12 cellular contexts compared by ENCODE assay signal in the genomic region with DNA sequence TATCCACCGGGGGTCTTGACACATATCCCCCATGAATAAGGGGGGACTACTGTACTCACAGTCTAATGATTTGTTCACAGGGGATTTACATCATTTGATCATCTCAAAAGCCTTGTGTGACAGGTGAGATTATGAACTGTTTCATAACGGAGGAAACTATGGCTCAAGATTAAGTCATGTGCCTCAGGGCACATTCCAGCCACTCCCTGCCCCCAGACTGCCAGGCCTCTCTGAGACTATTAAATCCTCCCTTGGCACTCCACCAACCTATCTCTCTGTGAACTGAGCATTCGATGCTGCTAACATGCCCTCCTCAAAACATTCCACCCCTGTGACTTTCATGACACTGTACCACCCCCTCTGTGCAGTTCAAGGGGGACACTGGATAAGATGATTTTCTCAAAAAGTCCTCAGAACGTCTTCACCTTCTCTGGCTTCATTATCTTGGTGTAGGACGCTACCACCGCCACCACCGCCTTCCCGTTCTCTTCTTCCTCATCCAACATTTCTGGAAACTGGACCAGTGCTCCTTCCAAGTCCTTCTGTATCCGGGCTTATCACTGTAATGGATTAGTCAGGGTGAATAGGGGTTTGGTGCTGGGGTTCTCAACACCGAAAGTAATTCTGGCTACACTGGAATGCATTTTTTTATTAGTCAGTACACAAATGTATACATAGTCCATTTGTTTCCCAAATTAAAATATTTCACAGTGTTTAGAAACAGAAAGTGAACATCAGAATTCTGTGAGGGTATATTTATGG.
DNase-seq lines count a peak whose midpoint lies in the region; ATAC-seq and TF ChIP-seq lines count a peak whose summit lies in the region.
"Had no signal": no experiment of that assay in that cellular context is flagged by ENCODE, and none has a peak within 500 bp of the region (broad histone marks: within the 10 kb centered on the region; RNA-seq: fewer than 3 reads in every experiment).

No MANE protein-coding gene starts in this region.

- H2BK120ac ChIP-seq in IMR-90 (ENCODE audit: low read depth, low read length): peak overlapping the region; percentile 52; the same call in 1 of the 2 replicates

- no peak for TF ChIP-seq RAD21 in IMR-90 (IDR thresholded peaks at IDR 0.05; ENCODE audit: low read length)

- peaks cover 2% of the 10 kb centered on the region for H3K27me3 Mint-ChIP-seq in CD8-positive, alpha-beta T cell (ENCODE audit: low read depth)
- H3K27me3 Mint-ChIP-seq: CD4-positive, CD25-positive, alpha-beta regulatory T cell had no signal

- no peak overlapping the region for H3K4me3 ChIP-seq in AG10803 (ENCODE audit: low read length)
- H3K4me3 ChIP-seq in IMR-90 (ENCODE audit: insufficient read depth, low read depth, low read length): no peak overlapping the region
- peak overlapping the region in 2 of 3 experiments; percentile 6 to 32 for H3K4me3 ChIP-seq in mammary epithelial cell (replicated peaks in 1 of 3; ENCODE audit: insufficient read depth in 1 of 3, low read depth in 2 of 3, low read length in 3 of 3)
- no peak overlapping the region for H3K4me3 ChIP-seq in kidney epithelial cell (ENCODE audit: low read depth, low read length)
- H3K4me3 ChIP-seq in CD8-positive, alpha-beta T cell (ENCODE audit: low read depth, low read length): no peak overlapping the region
- H3K4me3 ChIP-seq in ascending aorta: no peak overlapping the region
- H3K4me3 ChIP-seq: breast epithelium had no signal

- peak overlapping the region; percentile 39 for H4K91ac ChIP-seq in IMR-90 (ENCODE audit: insufficient read depth, low read depth, low read length)

- POLR2A ChIA-PET in IMR-90 (lab: Charles Lee; ENCODE audit: unreplicated experiment): no interaction called here
- POLR2A ChIA-PET in CD8-positive, alpha-beta T cell (lab: Charles Lee): no interaction called here

- H2BK5ac ChIP-seq in IMR-90 (ENCODE audit: low read depth, low read length, poor library complexity, severe bottlenecking): no peak overlapping the region

- H3K9me3 Mint-ChIP-seq in CD8-positive, alpha-beta T cell: peaks cover 2% of the 10 kb centered on the region
- H3K9me3 Mint-ChIP-seq: T-helper 1 cell treated with Interleukin-12 subunit alpha and Interleukin-12 subunit beta and Interleukin-4 antibody, amounts not matched to agents 30 μg/mL and 1 μg/mL, for 36 hours had no signal

- ATAC-seq in IMR-90 (ENCODE audit: low read depth): peak; percentile 85
- ATAC-seq in CD8-positive, alpha-beta T cell: no peak

- H3K56ac ChIP-seq in IMR-90 (ENCODE audit: extremely low read depth, insufficient read depth, low read length): no peak overlapping the region

- TF ChIP-seq POLR2A in IMR-90 (IDR thresholded peaks at IDR 0.05; ENCODE audit: low read depth, low read length): no peak

- H2AK9ac ChIP-seq in IMR-90 (replicated peaks; ENCODE audit: low read depth, low read length, poor library complexity): peak overlapping the region; percentile 35

- H3K9me3 ChIP-seq in IMR-90 (ENCODE audit: control insufficient read depth, insufficient read depth, low read length): no peaks in the 10 kb centered on the region
- H3K9me3 ChIP-seq in mammary epithelial cell (replicated peaks; ENCODE audit: insufficient read depth, low read length): no peaks in the 10 kb centered on the region
- H3K9me3 ChIP-seq in CD8-positive, alpha-beta T cell (ENCODE audit: low read length): no peaks in the 10 kb centered on the region
- H3K9me3 ChIP-seq in ascending aorta: no peaks in the 10 kb centered on the region
- H3K9me3 ChIP-seq: breast epithelium had no signal

- peak overlapping the region; percentile 61 for H3K4ac ChIP-seq in IMR-90 (ENCODE audit: low read depth, low read length)

- peaks cover 4% of the 10 kb centered on the region; the same call in 1 of the 2 replicates for H3K9me1 ChIP-seq in IMR-90 (ENCODE audit: insufficient read depth, low read length)

- 0 out of 2 replicates have a peak overlapping the region, but pooled peaks have one; percentile 46 for H3K14ac ChIP-seq in IMR-90 (replicated peaks; ENCODE audit: low read depth, low read length)

- no peak overlapping the region for H3K27ac Mint-ChIP-seq in CD8-positive, alpha-beta T cell
- H3K27ac Mint-ChIP-seq: CD4-positive, CD25-positive, alpha-beta regulatory T cell; naive B cell; T-helper 1 cell treated with Interleukin-12 subunit alpha and Interleukin-12 subunit beta and Interleukin-4 antibody, amounts not matched to agents 30 μg/mL and 1 μg/mL, for 36 hours had no signal

- H2BK20ac ChIP-seq in IMR-90 (ENCODE audit: low read depth, low read length): peak overlapping the region; percentile 35; the same call in 1 of the 2 replicates

- H3K79me2 ChIP-seq in mammary epithelial cell (ENCODE audit: insufficient read depth, low read length): no peaks in the 10 kb centered on the region

- H3K36me3 Mint-ChIP-seq in CD8-positive, alpha-beta T cell: no peaks in the 10 kb centered on the region
- H3K36me3 Mint-ChIP-seq: CD4-positive, CD25-positive, alpha-beta regulatory T cell; naive B cell had no signal

- intact Hi-C loops in IMR-90 (cut with micrococcal nuclease) (no loop called here), mammary epithelial cell (cut with micrococcal nuclease) (no loop called here), ascending aorta (cut with DNase I) (no loop called here)
- intact Hi-C loops in CD8-positive, alpha-beta T cell (cut with DNase I, micrococcal nuclease): no loop called here

- WGBS in IMR-90 (ENCODE audit: extremely low coverage in 2 of 2, insufficient read length in 1 of 2), 2 experiments: 80% methylated on average over 1 of the region's 10 CpGs; no CpG with 5 or more reads in 1 of the 2 experiments
- 1% methylated on average over 7 of the region's 10 CpGs for WGBS in mammary epithelial cell (ENCODE audit: low coverage, missing lambda C conversion rate)

- CTCF ChIA-PET in IMR-90 (lab: Yijun Ruan, JAX) (no interaction called here), mammary epithelial cell (lab: Charles Lee; ENCODE audit: low non-redundant PET) (no interaction called here)
- CTCF ChIA-PET in CD8-positive, alpha-beta T cell (lab: Charles Lee): no interaction called here

- H4K5ac ChIP-seq in IMR-90 (ENCODE audit: low read depth, low read length): no peak overlapping the region

- dilution Hi-C loops in IMR-90 (cut with HindIII; ENCODE audit: low sequenced_read_pairs, unreplicated experiment): no loop called here
- dilution Hi-C loops in mammary epithelial cell (cut with HindIII; ENCODE audit: low sequenced_read_pairs): no loop called here

- H3K4me3 Mint-ChIP-seq in CD8-positive, alpha-beta T cell: no peak overlapping the region
- H3K4me3 Mint-ChIP-seq: CD4-positive, CD25-positive, alpha-beta regulatory T cell; naive B cell; T-helper 1 cell treated with Interleukin-12 subunit alpha and Interleukin-12 subunit beta and Interleukin-4 antibody, amounts not matched to agents 30 μg/mL and 1 μg/mL, for 36 hours had no signal

- H3K27me3 ChIP-seq in IMR-90 (ENCODE audit: control insufficient read depth, insufficient read depth, low read length) (no peaks in the 10 kb centered on the region; the same call in 1 of the 2 replicates), mammary epithelial cell (ENCODE audit: insufficient read depth, low read length) (no peaks in the 10 kb centered on the region), kidney epithelial cell (ENCODE audit: control insufficient read depth, insufficient read depth, low read length) (no peaks in the 10 kb centered on the region), ascending aorta (no peaks in the 10 kb centered on the region)
- no peaks in the 10 kb centered on the region for H3K27me3 ChIP-seq in CD8-positive, alpha-beta T cell (ENCODE audit: insufficient read depth, low read length)

- in situ Hi-C loops in IMR-90 (cut with MboI; ENCODE audit: low sequenced_read_pairs): no loop called here
- in situ Hi-C loops in mammary epithelial cell (cut with MboI; ENCODE audit: low sequenced_read_pairs in 2 of 2): no loop called here

- H3K18ac ChIP-seq in IMR-90 (ENCODE audit: low read depth, low read length): no peak overlapping the region

- H2BK15ac ChIP-seq in IMR-90 (ENCODE audit: low read depth, low read length): peak overlapping the region; percentile 54; the same call in 1 of the 3 replicates

- H3K9ac ChIP-seq in IMR-90 (ENCODE audit: low read depth, low read length) (no peak overlapping the region), mammary epithelial cell (ENCODE audit: insufficient read depth, low read length) (peak overlapping the region; percentile 43)

- H2AFZ ChIP-seq in IMR-90 (replicated peaks; ENCODE audit: low read length, poor library complexity) (peak overlapping the region; percentile 43), mammary epithelial cell (ENCODE audit: low read depth, low read length) (peak overlapping the region; percentile 90)

- no peaks in the 10 kb centered on the region for H3K4me1 Mint-ChIP-seq in CD8-positive, alpha-beta T cell (ENCODE audit: low read depth)
- H3K4me1 Mint-ChIP-seq: CD4-positive, CD25-positive, alpha-beta regulatory T cell; naive B cell had no signal

- no TSS peak for BruUV-seq in IMR-90 (replicated peaks; lab: Mats Ljungman, UMichigan)
- no TSS peak for BruUV-seq in mammary epithelial cell (replicated peaks; lab: Mats Ljungman, UMichigan)

- H4K20me1 ChIP-seq in IMR-90 (ENCODE audit: insufficient read depth, low read length): no peaks in the 10 kb centered on the region
- no peaks in the 10 kb centered on the region for H4K20me1 ChIP-seq in mammary epithelial cell (ENCODE audit: insufficient read depth, low read length)

- DNase-seq in AG10803 (ENCODE audit: low read depth) (peak; percentile 80), IMR-90 (peak; percentile 44), mammary epithelial cell (peak; percentile 91), kidney epithelial cell (ENCODE audit: low read depth) (peak; percentile 4), ascending aorta (ENCODE audit: low spot score in 2 of 2) (no peak), NCI-H345 (lab: John Stamatoyannopoulos, UW) (no peak)
- DNase-seq in activated effector memory CD4-positive, alpha-beta T cell treated with Interleukin-2 at 50 U/mL for 16 hours: no peak
- no peak for DNase-seq in CD8-positive, alpha-beta T cell
- DNase-seq: CD4-positive, CD25-positive, alpha-beta regulatory T cell; naive B cell had no signal

- H3K4me2 ChIP-seq in IMR-90 (ENCODE audit: low read depth, low read length) (peak overlapping the region; percentile 54), mammary epithelial cell (ENCODE audit: insufficient read depth, low read depth, low read length) (peak overlapping the region; percentile 73)

- no peak for TF ChIP-seq CTCF in AG10803 (conservative IDR thresholded peaks at IDR 0.05; ENCODE audit: low read length)
- TF ChIP-seq CTCF in IMR-90 (conservative IDR thresholded peaks at IDR 0.05; ENCODE audit: low read depth, low read length): no peak
- TF ChIP-seq CTCF in mammary epithelial cell (conservative IDR thresholded peaks at IDR 0.05 in 1 of 2, IDR thresholded peaks at IDR 0.05 in 1 of 2; ENCODE audit: extremely low read depth in 1 of 2, insufficient read depth in 1 of 2, low read depth in 1 of 2, low read length in 2 of 2): no peak
- TF ChIP-seq CTCF in kidney epithelial cell (IDR thresholded peaks at IDR 0.05; ENCODE audit: insufficient read depth, low read length, poor library complexity, severe bottlenecking): no peak
- TF ChIP-seq CTCF in CD8-positive, alpha-beta T cell (IDR thresholded peaks at IDR 0.05): no peak
- no peak for TF ChIP-seq CTCF in ascending aorta (IDR thresholded peaks at IDR 0.05)

- H3K4me1 ChIP-seq in IMR-90 (ENCODE audit: control insufficient read depth, insufficient read depth, low read length) (peaks cover 7% of the 10 kb centered on the region), mammary epithelial cell (ENCODE audit: insufficient read depth, low read length) (peaks cover 28% of the 10 kb centered on the region), ascending aorta (peaks cover 0 to 6% of the 10 kb centered on the region in 2 donors)
- no peaks in the 10 kb centered on the region for H3K4me1 ChIP-seq in CD8-positive, alpha-beta T cell (ENCODE audit: insufficient read depth, low read length)
- H3K4me1 ChIP-seq: breast epithelium had no signal

- no peaks in the 10 kb centered on the region for H3K36me3 ChIP-seq in IMR-90 (ENCODE audit: control insufficient read depth, insufficient read depth, low read length)
- no peaks in the 10 kb centered on the region for H3K36me3 ChIP-seq in mammary epithelial cell (ENCODE audit: insufficient read depth, low read length)
- no peaks in the 10 kb centered on the region for H3K36me3 ChIP-seq in kidney epithelial cell (ENCODE audit: control insufficient read depth, insufficient read depth, low read length)
- H3K36me3 ChIP-seq in CD8-positive, alpha-beta T cell (ENCODE audit: insufficient read depth, low read length): no peaks in the 10 kb centered on the region
- no peaks in the 10 kb centered on the region for H3K36me3 ChIP-seq in ascending aorta
- H3K36me3 ChIP-seq: breast epithelium had no signal

- peak overlapping the region; percentile 34; the same call in 1 of the 2 replicates for H2AK5ac ChIP-seq in IMR-90 (ENCODE audit: low read depth, low read length)

- H3K27ac ChIP-seq in IMR-90 (ENCODE audit: insufficient read depth, low read length): peak overlapping the region; percentile 44; the same call in 1 of the 2 replicates
- peak overlapping the region; percentile 76 for H3K27ac ChIP-seq in mammary epithelial cell (ENCODE audit: insufficient read depth, low read depth, low read length)
- no peak overlapping the region for H3K27ac ChIP-seq in CD8-positive, alpha-beta T cell (ENCODE audit: low read depth, low read length)
- no peak overlapping the region for H3K27ac ChIP-seq in ascending aorta

- no peaks in the 10 kb centered on the region for H3K79me1 ChIP-seq in IMR-90 (ENCODE audit: low read depth in 1 of 2, low read length in 2 of 2)

- H3K23ac ChIP-seq in IMR-90 (ENCODE audit: low read depth, low read length): no peak overlapping the region

- 0 out of 4 replicates have a peak overlapping the region, but pooled peaks of 1 of the 2 experiments have one; percentile 24 for H4K8ac ChIP-seq in IMR-90 (ENCODE audit: low read depth in 2 of 2, low read length in 2 of 2)

Comparison
In these comparisons a context has a peak if more than half of its experiments do, and no peak if none do; other contexts are left out.
1. DNase-seq: peak in AG10803 (single experiment), IMR-90 (single experiment), mammary epithelial cell (single experiment) and kidney epithelial cell (single experiment); none in activated effector memory CD4-positive, alpha-beta T cell treated with Interleukin-2 at 50 U/mL for 16 hours (single experiment), CD8-positive, alpha-beta T cell (0 of 7), ascending aorta (0 of 2) and NCI-H345 (single experiment).
2. H3K4me3 ChIP-seq: peak in mammary epithelial cell (2 of 3); none in AG10803 (single experiment), IMR-90 (single experiment), kidney epithelial cell (single experiment), CD8-positive, alpha-beta T cell (single experiment) and ascending aorta (0 of 2).
3. H3K27ac ChIP-seq: peak in IMR-90 (single experiment) and mammary epithelial cell (single experiment); none in CD8-positive, alpha-beta T cell (single experiment) and ascending aorta (0 of 2).